ENCODE assay signal across 1 cellular context in the genomic region with DNA sequence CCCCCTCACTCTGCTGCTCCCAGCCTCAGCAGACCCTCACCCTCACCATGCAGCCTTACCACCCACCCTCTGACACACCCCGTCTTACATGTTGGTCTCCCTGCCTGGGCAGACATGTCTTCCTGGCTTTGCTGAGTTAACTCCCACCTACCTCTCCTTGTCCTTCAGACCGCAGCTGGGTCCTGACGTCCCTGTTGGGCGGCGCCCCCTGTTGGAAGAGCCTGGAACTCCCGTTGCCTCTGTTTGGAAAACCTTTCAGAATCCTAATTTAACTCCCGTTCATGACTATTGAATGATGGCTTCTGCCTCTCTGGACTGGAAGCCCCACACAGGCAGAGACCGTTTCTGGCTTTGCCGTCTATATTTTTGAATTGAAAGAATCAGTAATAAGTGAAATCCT.
TF ChIP-seq lines count a peak whose summit lies in the region.

No MANE protein-coding gene starts in this region.

TF ChIP-seq in H1, 55 proteins besides CTCF, POLR2A, EP300 and RAD21:
- TF ChIP-seq EGR1 (IDR thresholded peaks at IDR 0.05; ENCODE audit: borderline replicate concordance, low read depth, low read length) (no peak), CREB1 (IDR thresholded peaks at IDR 0.05) (peak; percentile 69)
- TF ChIP-seq, protein P1, sequence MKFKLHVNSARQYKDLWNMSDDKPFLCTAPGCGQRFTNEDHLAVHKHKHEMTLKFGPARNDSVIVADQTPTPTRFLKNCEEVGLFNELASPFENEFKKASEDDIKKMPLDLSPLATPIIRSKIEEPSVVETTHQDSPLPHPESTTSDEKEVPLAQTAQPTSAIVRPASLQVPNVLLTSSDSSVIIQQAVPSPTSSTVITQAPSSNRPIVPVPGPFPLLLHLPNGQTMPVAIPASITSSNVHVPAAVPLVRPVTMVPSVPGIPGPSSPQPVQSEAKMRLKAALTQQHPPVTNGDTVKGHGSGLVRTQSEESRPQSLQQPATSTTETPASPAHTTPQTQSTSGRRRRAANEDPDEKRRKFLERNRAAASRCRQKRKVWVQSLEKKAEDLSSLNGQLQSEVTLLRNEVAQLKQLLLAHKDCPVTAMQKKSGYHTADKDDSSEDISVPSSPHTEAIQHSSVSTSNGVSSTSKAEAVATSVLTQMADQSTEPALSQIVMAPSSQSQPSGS (IDR thresholded peaks at IDR 0.05; ENCODE audit: low read length): 0 out of 2 replicates have a peak, but pooled peaks have one; percentile 40
